Comparison of ENCODE assay signal across 33 cellular contexts in the genomic region with DNA sequence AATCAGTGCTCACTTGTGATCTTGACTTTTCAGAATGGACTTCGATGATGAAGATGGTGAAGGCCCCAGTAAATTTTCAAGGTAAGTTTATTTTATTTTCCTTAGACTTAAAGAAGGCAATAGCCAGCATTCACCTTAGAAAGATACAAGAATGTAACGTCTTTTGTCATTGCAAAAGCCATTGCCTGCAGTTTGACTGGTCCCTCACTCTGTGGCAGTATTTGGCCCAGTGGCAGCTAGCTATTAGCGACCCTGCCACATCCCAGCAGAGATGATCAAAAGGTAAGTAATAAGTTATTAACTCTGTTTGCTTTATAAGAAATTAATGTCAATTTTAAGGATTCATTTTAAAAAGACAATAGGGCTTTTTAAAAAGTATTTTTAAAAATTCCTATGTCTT. TPM values are rescaled to one million over a fixed set of nuclear protein-coding genes. Genes with fewer than 3 reads are reported as not detected.
"Had no signal": no experiment of that assay in that cellular context is flagged by ENCODE, and none has a peak within 500 bp of the region (broad histone marks: within the 10 kb centered on the region; RNA-seq: fewer than 3 reads in every experiment).

No MANE protein-coding gene starts in this region.

- H3K4me3 Mint-ChIP-seq: activated B cell treated with CpG ODN at 0.5 μM for 24 hours; activated CD4-positive, alpha-beta T cell treated with anti-CD3 and anti-CD28 coated beads, Interleukin-2, amount 10 ng/mL, durations not matched to agents 24 days and 14 days; activated CD8-positive, alpha-beta memory T cell treated with anti-CD3 and anti-CD28 coated beads, Interleukin-2, amount 10 ng/mL, durations not matched to agents 7 days and 5 days; activated naive CD8-positive, alpha-beta T cell treated with anti-CD3 and anti-CD28 coated beads, Interleukin-2, amount 50 U/mL, for 24 hours; activated T-cell treated with anti-CD3 and anti-CD28 coated beads, Interleukin-2, amount 50 U/mL, for 24 hours; central memory CD8-positive, alpha-beta T cell; T-helper 1 cell treated with Interleukin-12 subunit alpha and Interleukin-12 subunit beta and Interleukin-4 antibody, amounts not matched to agents 30 μg/mL and 1 μg/mL, for 36 hours had no signal

- H3K27ac ChIP-seq: ascending aorta, body of pancreas, Peyer's patch, RWPE1, SJCRH30 had no signal

- ATAC-seq: activated CD8-positive, alpha-beta memory T cell treated with anti-CD3 and anti-CD28 coated beads, Interleukin-2, amount 10 ng/mL, durations not matched to agents 7 days and 5 days; activated naive CD4-positive, alpha-beta T cell treated with anti-CD3 and anti-CD28 coated beads, Interleukin-2, amount 50 U/mL, for 72 hours; activated naive CD8-positive, alpha-beta T cell treated with anti-CD3 and anti-CD28 coated beads, Interleukin-2, amount 50 U/mL, for 24 hours; body of pancreas had no signal

- H3K9me3 Mint-ChIP-seq: activated B cell treated with CpG ODN at 0.5 μM for 24 hours; activated CD4-positive, alpha-beta T cell treated with anti-CD3 and anti-CD28 coated beads, Interleukin-2, amount 10 ng/mL, durations not matched to agents 24 days and 14 days; activated naive CD4-positive, alpha-beta T cell treated with anti-CD3 and anti-CD28 coated beads, Interleukin-2, amount 50 U/mL, for 72 hours; activated naive CD8-positive, alpha-beta T cell treated with anti-CD3 and anti-CD28 coated beads, Interleukin-2, amount 50 U/mL, for 24 hours; activated T-cell treated with anti-CD3 and anti-CD28 coated beads, Interleukin-2, amount 50 U/mL, for 24 hours; central memory CD8-positive, alpha-beta T cell; T-helper 1 cell treated with Interleukin-12 subunit alpha and Interleukin-12 subunit beta and Interleukin-4 antibody, amounts not matched to agents 30 μg/mL and 1 μg/mL, for 36 hours had no signal

- H3K36me3 ChIP-seq: ascending aorta, Peyer's patch, SJCRH30 had no signal

- H3K36me3 Mint-ChIP-seq: activated CD8-positive, alpha-beta memory T cell treated with anti-CD3 and anti-CD28 coated beads, Interleukin-2, amount 10 ng/mL, durations not matched to agents 7 days and 5 days; activated naive CD4-positive, alpha-beta T cell treated with anti-CD3 and anti-CD28 coated beads, Interleukin-2, amount 50 U/mL, for 72 hours had no signal

- H3K4me1 ChIP-seq: ascending aorta had no signal

- H3K4me2 ChIP-seq: SK-N-SH had no signal

- H3K4me1 Mint-ChIP-seq: activated B cell treated with CpG ODN at 0.5 μM for 24 hours; central memory CD8-positive, alpha-beta T cell had no signal

- H3K4me3 ChIP-seq: ascending aorta, body of pancreas, Peyer's patch, SJCRH30 had no signal

- H3K9ac ChIP-seq: SK-N-SH had no signal

- FAIRE-seq: bronchial epithelial cell had no signal

- H3K9me3 ChIP-seq: ascending aorta, body of pancreas, Peyer's patch, SJCRH30, SK-N-SH had no signal

- DNase-seq: activated B cell treated with CpG ODN at 0.5 μM for 24 hours; activated CD4-positive, alpha-beta T cell treated with anti-CD3 and anti-CD28 coated beads for 1 hour; activated CD4-positive, alpha-beta T cell treated with anti-CD3 and anti-CD28 coated beads, Interleukin-2, amount 10 ng/mL, durations not matched to agents 24 days and 14 days; activated CD4-positive, alpha-beta T cell treated with anti-CD3 and anti-CD28 coated beads, Interleukin-2, amount 50 U/mL, for 48 hours; activated CD8-positive, alpha-beta memory T cell treated with anti-CD3 and anti-CD28 coated beads, Interleukin-2, amount 10 ng/mL, durations not matched to agents 7 days and 5 days; activated effector memory CD4-positive, alpha-beta T cell treated with anti-CD3 and anti-CD28 coated beads, Interleukin-2, amount 50 U/mL, for 16 hours; activated naive CD4-positive, alpha-beta T cell treated with Interleukin-2 at 50 U/mL for 16 hours; activated naive CD8-positive, alpha-beta T cell treated with anti-CD3 and anti-CD28 coated beads, Interleukin-2, amount 50 U/mL, for 24 hours; activated T-cell treated with anti-CD3 and anti-CD28 coated beads, Interleukin-2, amount 50 U/mL, for 24 hours; amniotic stem cell; body of pancreas; NCI-H1048; NCI-H146; NCI-H187 treated with DMSO at 0.1 percent for 48 hours; NCI-H2081 treated with DMSO at 0.1 percent for 48 hours; NCI-H2171; NCI-H2227 treated with DMSO at 0.1 percent for 48 hours; NCI-H446 treated with DMSO at 0.1 percent for 48 hours; NCI-H524 treated with DMSO at 0.1 percent for 48 hours; NCI-H748 treated with DMSO at 0.1 percent for 48 hours; NK-92 treated with Interleukin-12 subunit alpha and Interleukin-12 subunit beta, amount 100 ng/mL, for 24 hours; Peyer's patch; Right ventricle myocardium superior; SJCRH30; SK-N-SH; SW 1271; T-helper 9 cell had no signal

- H3K27ac Mint-ChIP-seq: activated B cell treated with CpG ODN at 0.5 μM for 24 hours; activated CD4-positive, alpha-beta T cell treated with anti-CD3 and anti-CD28 coated beads, Interleukin-2, amount 10 ng/mL, durations not matched to agents 24 days and 14 days; activated CD8-positive, alpha-beta memory T cell treated with anti-CD3 and anti-CD28 coated beads, Interleukin-2, amount 10 ng/mL, durations not matched to agents 7 days and 5 days; activated naive CD4-positive, alpha-beta T cell treated with anti-CD3 and anti-CD28 coated beads, Interleukin-2, amount 50 U/mL, for 72 hours; activated naive CD8-positive, alpha-beta T cell treated with anti-CD3 and anti-CD28 coated beads, Interleukin-2, amount 50 U/mL, for 24 hours; activated T-cell treated with anti-CD3 and anti-CD28 coated beads, Interleukin-2, amount 50 U/mL, for 24 hours; T-helper 1 cell treated with Interleukin-12 subunit alpha and Interleukin-12 subunit beta and Interleukin-4 antibody, amounts not matched to agents 30 μg/mL and 1 μg/mL, for 36 hours had no signal

- H3K27me3 ChIP-seq: ascending aorta, body of pancreas, Peyer's patch, SJCRH30 had no signal

RNA-seq across cellular contexts. Expression of a gene that starts 53.7 kb away (rescaled TPM):
- total RNA-seq: activated B cell treated with CpG ODN at 0.5 μM for 24 hours; activated CD4-positive, alpha-beta T cell treated with anti-CD3 and anti-CD28 coated beads, Interleukin-2, amount 10 ng/mL, durations not matched to agents 24 days and 14 days; activated CD8-positive, alpha-beta memory T cell treated with anti-CD3 and anti-CD28 coated beads, Interleukin-2, amount 10 ng/mL, durations not matched to agents 7 days and 5 days; activated naive CD4-positive, alpha-beta T cell treated with anti-CD3 and anti-CD28 coated beads, Interleukin-2, amount 50 U/mL, for 72 hours had no signal
